ENCODE assay signal across 1 cellular context in the genomic region with DNA sequence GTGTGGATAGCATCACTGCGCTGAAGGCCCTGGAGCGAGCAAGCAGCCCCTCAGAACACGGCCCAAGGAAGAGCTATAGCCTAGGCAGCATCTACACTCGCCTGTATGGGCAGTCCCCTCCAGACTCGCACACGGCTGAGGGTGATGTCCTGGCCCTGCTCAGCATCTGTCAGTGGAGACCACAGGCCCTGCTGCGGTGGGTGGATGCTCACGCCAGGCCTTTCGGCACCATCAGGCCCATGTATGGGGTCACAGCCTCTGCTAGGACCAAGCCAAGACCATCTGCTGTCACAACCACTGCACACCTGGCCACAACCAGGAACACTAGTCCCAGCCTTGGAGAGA.
TF ChIP-seq lines count a peak whose summit lies in the region.

No MANE protein-coding gene starts in this region.

TF ChIP-seq in HCT116, 20 proteins besides CTCF, POLR2A, EP300 and RAD21 (continued from another document):
- TF ChIP-seq, protein P1, sequence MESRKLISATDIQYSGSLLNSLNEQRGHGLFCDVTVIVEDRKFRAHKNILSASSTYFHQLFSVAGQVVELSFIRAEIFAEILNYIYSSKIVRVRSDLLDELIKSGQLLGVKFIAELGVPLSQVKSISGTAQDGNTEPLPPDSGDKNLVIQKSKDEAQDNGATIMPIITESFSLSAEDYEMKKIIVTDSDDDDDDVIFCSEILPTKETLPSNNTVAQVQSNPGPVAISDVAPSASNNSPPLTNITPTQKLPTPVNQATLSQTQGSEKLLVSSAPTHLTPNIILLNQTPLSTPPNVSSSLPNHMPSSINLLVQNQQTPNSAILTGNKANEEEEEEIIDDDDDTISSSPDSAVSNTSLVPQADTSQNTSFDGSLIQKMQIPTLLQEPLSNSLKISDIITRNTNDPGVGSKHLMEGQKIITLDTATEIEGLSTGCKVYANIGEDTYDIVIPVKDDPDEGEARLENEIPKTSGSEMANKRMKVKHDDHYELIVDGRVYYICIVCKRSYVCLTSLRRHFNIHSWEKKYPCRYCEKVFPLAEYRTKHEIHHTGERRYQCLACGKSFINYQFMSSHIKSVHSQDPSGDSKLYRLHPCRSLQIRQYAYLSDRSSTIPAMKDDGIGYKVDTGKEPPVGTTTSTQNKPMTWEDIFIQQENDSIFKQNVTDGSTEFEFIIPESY (IDR thresholded peaks at IDR 0.05; ENCODE audit: extremely low read depth, insufficient replicate concordance, low read length): no peak
- TF ChIP-seq TCF7L2 (IDR thresholded peaks at IDR 0.05; ENCODE audit: borderline replicate concordance, extremely low read depth, insufficient read depth, insufficient read length): no peak
- TF ChIP-seq ZNF274 (IDR thresholded peaks at IDR 0.05; ENCODE audit: low read depth, low read length): no peak
- TF ChIP-seq, protein P2, sequence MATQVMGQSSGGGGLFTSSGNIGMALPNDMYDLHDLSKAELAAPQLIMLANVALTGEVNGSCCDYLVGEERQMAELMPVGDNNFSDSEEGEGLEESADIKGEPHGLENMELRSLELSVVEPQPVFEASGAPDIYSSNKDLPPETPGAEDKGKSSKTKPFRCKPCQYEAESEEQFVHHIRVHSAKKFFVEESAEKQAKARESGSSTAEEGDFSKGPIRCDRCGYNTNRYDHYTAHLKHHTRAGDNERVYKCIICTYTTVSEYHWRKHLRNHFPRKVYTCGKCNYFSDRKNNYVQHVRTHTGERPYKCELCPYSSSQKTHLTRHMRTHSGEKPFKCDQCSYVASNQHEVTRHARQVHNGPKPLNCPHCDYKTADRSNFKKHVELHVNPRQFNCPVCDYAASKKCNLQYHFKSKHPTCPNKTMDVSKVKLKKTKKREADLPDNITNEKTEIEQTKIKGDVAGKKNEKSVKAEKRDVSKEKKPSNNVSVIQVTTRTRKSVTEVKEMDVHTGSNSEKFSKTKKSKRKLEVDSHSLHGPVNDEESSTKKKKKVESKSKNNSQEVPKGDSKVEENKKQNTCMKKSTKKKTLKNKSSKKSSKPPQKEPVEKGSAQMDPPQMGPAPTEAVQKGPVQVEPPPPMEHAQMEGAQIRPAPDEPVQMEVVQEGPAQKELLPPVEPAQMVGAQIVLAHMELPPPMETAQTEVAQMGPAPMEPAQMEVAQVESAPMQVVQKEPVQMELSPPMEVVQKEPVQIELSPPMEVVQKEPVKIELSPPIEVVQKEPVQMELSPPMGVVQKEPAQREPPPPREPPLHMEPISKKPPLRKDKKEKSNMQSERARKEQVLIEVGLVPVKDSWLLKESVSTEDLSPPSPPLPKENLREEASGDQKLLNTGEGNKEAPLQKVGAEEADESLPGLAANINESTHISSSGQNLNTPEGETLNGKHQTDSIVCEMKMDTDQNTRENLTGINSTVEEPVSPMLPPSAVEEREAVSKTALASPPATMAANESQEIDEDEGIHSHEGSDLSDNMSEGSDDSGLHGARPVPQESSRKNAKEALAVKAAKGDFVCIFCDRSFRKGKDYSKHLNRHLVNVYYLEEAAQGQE (IDR thresholded peaks at IDR 0.05; ENCODE audit: low read depth): no peak
